ENCODE assay signal across 35 cellular contexts in the genomic region with DNA sequence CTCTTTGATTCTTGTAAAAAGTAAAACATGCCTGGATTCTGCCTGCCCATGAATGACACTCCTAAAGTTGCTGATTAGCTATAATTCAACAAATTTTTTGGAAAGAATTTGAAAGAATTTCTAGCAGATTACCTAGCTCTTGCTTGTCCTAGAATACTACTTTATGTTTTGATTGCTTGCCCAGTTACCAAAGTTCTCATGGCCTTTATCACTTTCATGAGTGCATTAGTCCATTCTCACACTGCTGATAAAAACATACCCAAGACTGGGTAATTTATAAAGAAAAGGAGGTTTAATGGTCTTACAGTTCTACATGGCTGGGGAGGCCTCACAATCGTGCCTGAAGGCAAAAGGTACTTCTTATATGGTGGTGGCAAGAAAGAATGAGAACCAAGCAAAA.
"Had no signal": no experiment of that assay in that cellular context is flagged by ENCODE, and none has a peak within 500 bp of the region (broad histone marks: within the 10 kb centered on the region; RNA-seq: fewer than 3 reads in every experiment).

No MANE protein-coding gene starts in this region.

- H3K9me3 ChIP-seq: MG63 had no signal

- H3K27ac ChIP-seq: KMS-11 had no signal

- H3K36me3 ChIP-seq: MG63 had no signal

- DNase-seq: Karpas-422, Kasumi-1, KG1, MG63, MM.1S, MV-4-11, NCI-H1048, NCI-H1092, NCI-H1092 treated with DMSO at 0.1 percent for 48 hours, NCI-H1105, NCI-H1105 treated with DMSO at 0.1 percent for 48 hours, NCI-H1417, NCI-H1417 treated with DMSO at 0.1 percent for 48 hours, NCI-H1436, NCI-H1436 treated with DMSO at 0.1 percent for 48 hours, NCI-H146, NCI-H1694, NCI-H1694 treated with DMSO at 0.1 percent for 48 hours, NCI-H187, NCI-H187 treated with DMSO at 0.1 percent for 48 hours, NCI-H1930, NCI-H2029, NCI-H2029 treated with DMSO at 0.1 percent for 48 hours, NCI-H2081, NCI-H2081 treated with DMSO at 0.1 percent for 48 hours, NCI-H2107, NCI-H2171, NCI-H2171 treated with DMSO at 0.1 percent for 48 hours, NCI-H2227 treated with DMSO at 0.1 percent for 48 hours, NCI-H226, NCI-H345, NCI-H446, NCI-H446 treated with DMSO at 0.1 percent for 48 hours, NCI-H510A had no signal

- H3K4me3 ChIP-seq: MG63 had no signal

- H3K4me2 ChIP-seq: KMS-11 had no signal

- H3K9ac ChIP-seq: KMS-11 had no signal

- H3K27me3 ChIP-seq: MG63 had no signal
